In the genomic region with DNA sequence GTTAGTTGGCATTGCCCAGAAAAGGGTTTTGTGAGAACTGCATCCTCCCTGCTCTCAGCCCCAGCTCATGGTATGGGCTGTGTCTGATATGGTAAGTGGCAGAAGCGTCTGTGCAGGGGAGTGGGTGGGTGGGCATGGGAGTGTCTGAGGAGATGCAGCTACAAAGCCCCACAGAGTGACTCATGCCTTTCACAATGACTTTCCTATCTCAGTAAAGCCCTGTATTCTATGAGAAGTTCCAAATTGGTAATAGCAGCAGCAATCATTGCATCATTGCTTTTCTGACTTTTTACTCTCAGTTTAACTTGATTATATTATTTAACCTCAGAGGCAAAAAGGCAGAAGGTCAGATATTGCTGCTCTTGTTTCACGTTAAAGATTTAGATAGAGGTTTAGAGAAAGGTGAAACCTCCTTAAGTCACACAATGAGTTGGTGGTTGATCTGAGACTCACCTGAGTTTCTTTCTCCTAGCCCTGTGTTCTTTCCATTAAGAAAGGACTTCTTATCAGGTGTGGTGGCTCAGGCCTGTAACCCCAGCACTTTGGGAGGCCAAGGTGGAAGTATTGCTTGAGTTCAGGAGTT, we compare ENCODE assay signal across 14 cellular contexts.
DNase-seq lines count a peak whose midpoint lies in the region; ATAC-seq and TF ChIP-seq lines count a peak whose summit lies in the region.
"Had no signal": no experiment of that assay in that cellular context is flagged by ENCODE, and none has a peak within 500 bp of the region (broad histone marks: within the 10 kb centered on the region; RNA-seq: fewer than 3 reads in every experiment).

No MANE protein-coding gene starts in this region.

- no peak for TF ChIP-seq EP300 in sigmoid colon (IDR thresholded peaks at IDR 0.05)

- TF ChIP-seq CTCF in sigmoid colon (IDR thresholded peaks at IDR 0.05) (no peak), GM23338 (conservative IDR thresholded peaks at IDR 0.05; ENCODE audit: low read depth in 2 of 2) (no peak)

- H3K79me2 ChIP-seq in GM23338 (replicated peaks; ENCODE audit: insufficient read depth) = no peaks in the 10 kb centered on the region

- H3K4me1 ChIP-seq in sigmoid colon = no peaks in the 10 kb centered on the region
- H3K4me1 ChIP-seq in GM23338 (ENCODE audit: insufficient read depth) = no peaks in the 10 kb centered on the region
- H3K4me1 ChIP-seq: BLaER1 had no signal

- DNase-seq in Ammon's horn (ENCODE audit: low spot score) (peak; percentile 38), sigmoid colon (no peak), GM23338 (ENCODE audit: low spot score) (no peak), HPDE6-E6E7 (ENCODE audit: extremely low spot score) (no peak), SIG-M5 (lab: John Stamatoyannopoulos, UW) (no peak)
- DNase-seq in activated naive CD8-positive, alpha-beta T cell treated with anti-CD3 and anti-CD28 coated beads for 36 hours = peak; percentile 5
- DNase-seq: activated naive CD4-positive, alpha-beta T cell treated with anti-CD3 and anti-CD28 coated beads, Interleukin-2, amount 50 U/mL, for 16 hours; NCI-H2171; stimulated activated CD4-positive, alpha-beta T cell treated with anti-CD3 and anti-CD28 coated beads, Interleukin-2, amount 100 ng/mL, for 24 hours had no signal

- H3K4me1 Mint-ChIP-seq in activated naive CD8-positive, alpha-beta T cell treated with anti-CD3 and anti-CD28 coated beads for 36 hours = peaks cover 2% of the 10 kb centered on the region
- H3K4me1 Mint-ChIP-seq in GM23338 = no peaks in the 10 kb centered on the region
- H3K4me1 Mint-ChIP-seq: mesothelial cell of epicardium; stimulated activated memory B cell treated with anti-CD40 and anti-IgM and Interleukin-4, amounts not matched to agents 10 μg/mL and 1 μg/mL and 100 μg/mL, for 72 hours had no signal

- H3K9me3 ChIP-seq in sigmoid colon = peaks cover 0 to 2% (median 0%) of the 10 kb centered on the region in 4 donors
- H3K9me3 ChIP-seq: BLaER1 had no signal

- no peak overlapping the region for H3K4me2 ChIP-seq in GM23338
- H3K4me2 ChIP-seq: BLaER1 had no signal

- no peak overlapping the region for H3K27ac Mint-ChIP-seq in activated naive CD8-positive, alpha-beta T cell treated with anti-CD3 and anti-CD28 coated beads for 36 hours
- no peak overlapping the region for H3K27ac Mint-ChIP-seq in GM23338
- H3K27ac Mint-ChIP-seq: mesothelial cell of epicardium; stimulated activated memory B cell treated with anti-CD40 and anti-IgM and Interleukin-4, amounts not matched to agents 10 μg/mL and 1 μg/mL and 100 μg/mL, for 72 hours had no signal

- no peak for TF ChIP-seq POLR2A in sigmoid colon (IDR thresholded peaks at IDR 0.05)

- ATAC-seq in GM18861 (IDR thresholded peaks at IDR 0.05; ENCODE audit: unreplicated experiment) = peak; percentile 59
- ATAC-seq in HG02884 (IDR thresholded peaks at IDR 0.05; ENCODE audit: unreplicated experiment) = peak; percentile 78
- ATAC-seq in GM23338 = no peak
- ATAC-seq: stimulated activated memory B cell treated with anti-CD40 and anti-IgM and Interleukin-4, amounts not matched to agents 10 μg/mL and 1 μg/mL and 100 μg/mL, for 72 hours had no signal

- H4K20me1 ChIP-seq in GM23338 (replicated peaks; ENCODE audit: insufficient read depth) = no peaks in the 10 kb centered on the region
- H4K20me1 ChIP-seq: BLaER1 had no signal

- intact Hi-C loops in sigmoid colon (cut with DNase I) = no loop called here

- H3K27me3 ChIP-seq in sigmoid colon = no peaks in the 10 kb centered on the region
- H3K27me3 ChIP-seq in GM23338 (ENCODE audit: insufficient read depth) = no peaks in the 10 kb centered on the region
- H3K27me3 ChIP-seq: BLaER1 had no signal

- no peaks in the 10 kb centered on the region for H3K36me3 ChIP-seq in sigmoid colon
- H3K36me3 ChIP-seq in GM23338 (ENCODE audit: insufficient read depth) = no peaks in the 10 kb centered on the region
- H3K36me3 ChIP-seq: BLaER1 had no signal

- WGBS in sigmoid colon, 2 donors = 69 to 77% methylated on average over 2 of the region's 2 CpGs

- H3K9me3 Mint-ChIP-seq in activated naive CD8-positive, alpha-beta T cell treated with anti-CD3 and anti-CD28 coated beads for 36 hours = peaks cover 3% of the 10 kb centered on the region
- no peaks in the 10 kb centered on the region for H3K9me3 Mint-ChIP-seq in GM23338

- H3K4me3 ChIP-seq in sigmoid colon = no peak overlapping the region
- H3K4me3 ChIP-seq in GM23338 = no peak overlapping the region
- H3K4me3 ChIP-seq: BLaER1 had no signal

- no peaks in the 10 kb centered on the region for H3K36me3 Mint-ChIP-seq in activated naive CD8-positive, alpha-beta T cell treated with anti-CD3 and anti-CD28 coated beads for 36 hours
- no peaks in the 10 kb centered on the region for H3K36me3 Mint-ChIP-seq in GM23338 (ENCODE audit: low read depth)
- H3K36me3 Mint-ChIP-seq: mesothelial cell of epicardium; stimulated activated memory B cell treated with anti-CD40 and anti-IgM and Interleukin-4, amounts not matched to agents 10 μg/mL and 1 μg/mL and 100 μg/mL, for 72 hours had no signal

- H3K4me3 Mint-ChIP-seq in activated naive CD8-positive, alpha-beta T cell treated with anti-CD3 and anti-CD28 coated beads for 36 hours = no peak overlapping the region
- no peak overlapping the region for H3K4me3 Mint-ChIP-seq in GM23338
- H3K4me3 Mint-ChIP-seq: mesothelial cell of epicardium; stimulated activated memory B cell treated with anti-CD40 and anti-IgM and Interleukin-4, amounts not matched to agents 10 μg/mL and 1 μg/mL and 100 μg/mL, for 72 hours had no signal

- H3K27ac ChIP-seq in sigmoid colon (no peak overlapping the region), GM23338 (ENCODE audit: low read depth) (no peak overlapping the region)
- H3K27ac ChIP-seq: BLaER1 had no signal

- no peaks in the 10 kb centered on the region for H3K27me3 Mint-ChIP-seq in activated naive CD8-positive, alpha-beta T cell treated with anti-CD3 and anti-CD28 coated beads for 36 hours
- peaks cover 3% of the 10 kb centered on the region for H3K27me3 Mint-ChIP-seq in GM23338 (ENCODE audit: insufficient read depth, low read depth, poor library complexity)
- H3K27me3 Mint-ChIP-seq: stimulated activated memory B cell treated with anti-CD40 and anti-IgM and Interleukin-4, amounts not matched to agents 10 μg/mL and 1 μg/mL and 100 μg/mL, for 72 hours had no signal

- H2AFZ ChIP-seq in GM23338 = no peak overlapping the region

- H3F3A ChIP-seq in GM23338 (replicated peaks; ENCODE audit: low read depth) = no peaks in the 10 kb centered on the region

- no peaks in the 10 kb centered on the region for H3K9me2 ChIP-seq in GM23338 (ENCODE audit: insufficient read depth)

TF ChIP-seq in GM23338, 12 proteins besides CTCF, POLR2A, EP300 and RAD21 (continues in another document):
- TF ChIP-seq NANOG (IDR thresholded peaks at IDR 0.05; ENCODE audit: borderline replicate concordance) (no peak), ZNF114 (CRISPR knock-in tag; IDR thresholded peaks at IDR 0.05) (no peak), CREB1 (CRISPR knock-in tag; IDR thresholded peaks at IDR 0.05; ENCODE audit: low read depth) (no peak), ETS1 (IDR thresholded peaks at IDR 0.05) (no peak), STAT1 (IDR thresholded peaks at IDR 0.05; ENCODE audit: unreplicated experiment) (no peak)
- TF ChIP-seq, protein P1, sequence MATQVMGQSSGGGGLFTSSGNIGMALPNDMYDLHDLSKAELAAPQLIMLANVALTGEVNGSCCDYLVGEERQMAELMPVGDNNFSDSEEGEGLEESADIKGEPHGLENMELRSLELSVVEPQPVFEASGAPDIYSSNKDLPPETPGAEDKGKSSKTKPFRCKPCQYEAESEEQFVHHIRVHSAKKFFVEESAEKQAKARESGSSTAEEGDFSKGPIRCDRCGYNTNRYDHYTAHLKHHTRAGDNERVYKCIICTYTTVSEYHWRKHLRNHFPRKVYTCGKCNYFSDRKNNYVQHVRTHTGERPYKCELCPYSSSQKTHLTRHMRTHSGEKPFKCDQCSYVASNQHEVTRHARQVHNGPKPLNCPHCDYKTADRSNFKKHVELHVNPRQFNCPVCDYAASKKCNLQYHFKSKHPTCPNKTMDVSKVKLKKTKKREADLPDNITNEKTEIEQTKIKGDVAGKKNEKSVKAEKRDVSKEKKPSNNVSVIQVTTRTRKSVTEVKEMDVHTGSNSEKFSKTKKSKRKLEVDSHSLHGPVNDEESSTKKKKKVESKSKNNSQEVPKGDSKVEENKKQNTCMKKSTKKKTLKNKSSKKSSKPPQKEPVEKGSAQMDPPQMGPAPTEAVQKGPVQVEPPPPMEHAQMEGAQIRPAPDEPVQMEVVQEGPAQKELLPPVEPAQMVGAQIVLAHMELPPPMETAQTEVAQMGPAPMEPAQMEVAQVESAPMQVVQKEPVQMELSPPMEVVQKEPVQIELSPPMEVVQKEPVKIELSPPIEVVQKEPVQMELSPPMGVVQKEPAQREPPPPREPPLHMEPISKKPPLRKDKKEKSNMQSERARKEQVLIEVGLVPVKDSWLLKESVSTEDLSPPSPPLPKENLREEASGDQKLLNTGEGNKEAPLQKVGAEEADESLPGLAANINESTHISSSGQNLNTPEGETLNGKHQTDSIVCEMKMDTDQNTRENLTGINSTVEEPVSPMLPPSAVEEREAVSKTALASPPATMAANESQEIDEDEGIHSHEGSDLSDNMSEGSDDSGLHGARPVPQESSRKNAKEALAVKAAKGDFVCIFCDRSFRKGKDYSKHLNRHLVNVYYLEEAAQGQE (IDR thresholded peaks at IDR 0.05; ENCODE audit: unreplicated experiment) = no peak

Comparison
In these comparisons a context has a peak if more than half of its experiments do, and no peak if none do; other contexts are left out.
1. DNase-seq: peak in Ammon's horn (single experiment) and activated naive CD8-positive, alpha-beta T cell treated with anti-CD3 and anti-CD28 coated beads for 36 hours (single experiment); none in sigmoid colon (single experiment), GM23338 (single experiment), HPDE6-E6E7 (single experiment) and SIG-M5 (single experiment).